Comparison of ENCODE assay signal across 1 cellular context in the genomic region with DNA sequence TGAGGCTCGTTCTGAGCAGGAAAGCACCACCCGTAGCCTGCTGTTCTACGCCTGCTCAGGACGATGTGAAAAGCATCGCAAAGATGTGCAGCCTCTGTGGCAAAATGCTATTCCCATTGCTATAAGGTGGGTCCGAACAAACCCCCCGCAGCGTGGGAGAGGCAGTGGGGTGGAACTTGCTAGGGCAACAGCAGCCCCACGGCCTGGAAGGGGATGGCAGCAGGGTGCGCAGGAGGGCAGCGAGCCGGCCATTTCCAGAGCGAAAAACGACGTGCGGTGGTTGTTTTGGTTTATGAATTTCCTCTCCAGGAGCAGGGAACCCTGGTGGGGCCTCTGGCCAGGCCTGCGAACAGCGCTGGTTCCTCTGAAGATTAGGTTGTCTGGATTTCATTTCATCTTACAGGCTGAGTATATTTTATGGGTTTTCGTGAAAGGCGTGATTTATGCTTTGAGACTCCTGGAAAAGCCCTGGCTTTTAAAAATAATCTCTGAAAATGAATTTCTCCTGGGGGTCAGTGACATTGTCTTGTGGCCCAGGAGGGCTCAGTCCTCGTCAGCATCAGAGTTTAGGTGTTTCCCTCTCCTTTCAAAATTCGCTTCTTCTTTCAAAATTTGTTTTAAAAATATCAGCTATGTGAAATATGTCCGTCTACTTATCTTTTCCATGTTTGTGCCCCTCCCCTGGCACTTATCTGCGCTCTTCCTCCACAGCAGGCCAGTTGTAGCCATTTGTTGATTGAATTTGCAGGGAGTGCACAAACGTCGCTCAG.
TF ChIP-seq lines count a peak whose summit lies in the region.

No MANE protein-coding gene starts in this region.

TF ChIP-seq in HepG2, 621 proteins besides CTCF, POLR2A, EP300 and RAD21 (continued from another document):
- TF ChIP-seq NPAS2 (CRISPR knock-in tag; IDR thresholded peaks at IDR 0.05; ENCODE audit: borderline replicate concordance) = no peak
- no peak for TF ChIP-seq THYN1 (CRISPR knock-in tag; IDR thresholded peaks at IDR 0.05; ENCODE audit: borderline replicate concordance, low read depth)
